27 cellular contexts compared by ENCODE assay signal in genomic region chr18:48076461-48076860, GRCh38.
"Had no signal": no experiment of that assay in that cellular context is flagged by ENCODE, and none has a peak within 500 bp of the region (broad histone marks: within the 10 kb centered on the region; RNA-seq: fewer than 3 reads in every experiment).

No MANE protein-coding gene starts in this region.

- H3K36me3 Mint-ChIP-seq: activated naive CD4-positive, alpha-beta T cell treated with anti-CD3 and anti-CD28 coated beads, Interleukin-2, amount 10 ng/mL, durations not matched to agents 7 days and 5 days; activated naive CD4-positive, alpha-beta T cell treated with anti-CD3 and anti-CD28 coated beads, Interleukin-2, amount 50 U/mL, for 72 hours; activated naive CD8-positive, alpha-beta T cell treated with anti-CD3 and anti-CD28 coated beads, Interleukin-2, amount 10 ng/mL, durations not matched to agents 7 days and 5 days; brain had no signal

- H3K4me3 Mint-ChIP-seq: activated CD8-positive, alpha-beta T cell treated with anti-CD3 and anti-CD28 coated beads for 36 hours; activated naive CD4-positive, alpha-beta T cell treated with anti-CD3 and anti-CD28 coated beads, Interleukin-2, amount 10 ng/mL, durations not matched to agents 7 days and 5 days; activated naive CD8-positive, alpha-beta T cell treated with anti-CD3 and anti-CD28 coated beads, Interleukin-2, amount 10 ng/mL, durations not matched to agents 7 days and 5 days; activated T-cell treated with anti-CD3 and anti-CD28 coated beads, Interleukin-2, amount 50 U/mL, for 4 hours; activated T-helper 17 cell treated with anti-CD3 and anti-CD28 coated beads, Interleukin-2, amount 50 U/mL, for 72 hours; brain; central memory CD8-positive, alpha-beta T cell; effector memory CD8-positive, alpha-beta T cell had no signal

- ATAC-seq: activated CD8-positive, alpha-beta T cell treated with anti-CD3 and anti-CD28 coated beads for 36 hours; activated naive CD4-positive, alpha-beta T cell treated with anti-CD3 and anti-CD28 coated beads, Interleukin-2, amount 50 U/mL, for 72 hours; activated T-cell treated with anti-CD3 and anti-CD28 coated beads, Interleukin-2, amount 50 U/mL, for 4 hours; activated T-helper 17 cell treated with anti-CD3 and anti-CD28 coated beads, Interleukin-2, amount 50 U/mL, for 72 hours; effector memory CD8-positive, alpha-beta T cell; gastroesophageal sphincter had no signal

- H3K4me3 ChIP-seq: ascending aorta, breast epithelium, cardiac muscle cell, gastroesophageal sphincter had no signal

- H3K9me3 Mint-ChIP-seq: activated CD8-positive, alpha-beta T cell treated with anti-CD3 and anti-CD28 coated beads for 36 hours; activated naive CD4-positive, alpha-beta T cell treated with anti-CD3 and anti-CD28 coated beads, Interleukin-2, amount 10 ng/mL, durations not matched to agents 7 days and 5 days; activated naive CD4-positive, alpha-beta T cell treated with anti-CD3 and anti-CD28 coated beads, Interleukin-2, amount 50 U/mL, for 72 hours; activated naive CD8-positive, alpha-beta T cell treated with anti-CD3 and anti-CD28 coated beads, Interleukin-2, amount 10 ng/mL, durations not matched to agents 7 days and 5 days; activated T-cell treated with anti-CD3 and anti-CD28 coated beads, Interleukin-2, amount 50 U/mL, for 4 hours; activated T-helper 17 cell treated with anti-CD3 and anti-CD28 coated beads, Interleukin-2, amount 50 U/mL, for 72 hours; central memory CD8-positive, alpha-beta T cell; effector memory CD8-positive, alpha-beta T cell had no signal

- H3K4me1 ChIP-seq: ascending aorta had no signal

- H3K9me3 ChIP-seq: ascending aorta, breast epithelium, gastroesophageal sphincter had no signal

- H3K36me3 ChIP-seq: ascending aorta, breast epithelium, cardiac muscle cell, gastroesophageal sphincter had no signal

- H3K27ac ChIP-seq: ascending aorta, breast epithelium, cardiac muscle cell, gastroesophageal sphincter had no signal

- H3K27ac Mint-ChIP-seq: activated CD8-positive, alpha-beta T cell treated with anti-CD3 and anti-CD28 coated beads for 36 hours; activated naive CD4-positive, alpha-beta T cell treated with anti-CD3 and anti-CD28 coated beads, Interleukin-2, amount 10 ng/mL, durations not matched to agents 7 days and 5 days; activated naive CD8-positive, alpha-beta T cell treated with anti-CD3 and anti-CD28 coated beads, Interleukin-2, amount 10 ng/mL, durations not matched to agents 7 days and 5 days; activated T-helper 17 cell treated with anti-CD3 and anti-CD28 coated beads, Interleukin-2, amount 50 U/mL, for 72 hours; brain; effector memory CD8-positive, alpha-beta T cell had no signal

- H3K27me3 ChIP-seq: ascending aorta, breast epithelium, cardiac muscle cell, gastroesophageal sphincter had no signal

- DNase-seq: activated CD4-positive, alpha-beta T cell treated with anti-CD3 and anti-CD28 coated beads for 48 hours; activated CD4-positive, alpha-beta T cell treated with anti-CD3 and anti-CD28 coated beads, Interleukin-2, amount 50 U/mL, for 1 hour; activated CD4-positive, alpha-beta T cell treated with anti-CD3 and anti-CD28 coated beads, Interleukin-2, amount 50 U/mL, for 48 hours; activated CD4-positive, CD25-positive, alpha-beta regulatory T cell; activated CD4-positive, CD25-positive, alpha-beta regulatory T cell treated with anti-CD3 and anti-CD28 coated beads, Interleukin-2, amount 50 U/mL, for 72 hours; activated CD8-positive, alpha-beta memory T cell treated with anti-CD3 and anti-CD28 coated beads for 24 hours; activated CD8-positive, alpha-beta T cell treated with anti-CD3 and anti-CD28 coated beads for 36 hours; activated gamma-delta T cell; activated naive CD4-positive, alpha-beta T cell; activated naive CD4-positive, alpha-beta T cell treated with anti-CD3 and anti-CD28 coated beads, Interleukin-2, amount 10 ng/mL, durations not matched to agents 7 days and 5 days; activated naive CD8-positive, alpha-beta T cell treated with anti-CD3 and anti-CD28 coated beads, Interleukin-2, amount 10 ng/mL, durations not matched to agents 7 days and 5 days; activated T-cell treated with anti-CD3 and anti-CD28 coated beads, Interleukin-2, amount 50 U/mL, for 4 hours; cortex of kidney; dermis blood vessel endothelial cell; effector CD4-positive, alpha-beta T cell; effector memory CD8-positive, alpha-beta T cell; erythroblast; foreskin melanocyte; T-helper 2 cell had no signal

- H3K4me1 Mint-ChIP-seq: activated naive CD4-positive, alpha-beta T cell treated with anti-CD3 and anti-CD28 coated beads, Interleukin-2, amount 10 ng/mL, durations not matched to agents 7 days and 5 days; activated naive CD8-positive, alpha-beta T cell treated with anti-CD3 and anti-CD28 coated beads, Interleukin-2, amount 10 ng/mL, durations not matched to agents 7 days and 5 days; activated T-helper 17 cell treated with anti-CD3 and anti-CD28 coated beads, Interleukin-2, amount 50 U/mL, for 72 hours; central memory CD8-positive, alpha-beta T cell had no signal

- H3K27me3 Mint-ChIP-seq: activated CD8-positive, alpha-beta T cell treated with anti-CD3 and anti-CD28 coated beads for 36 hours had no signal
